ENCODE assay signal across 8 cellular contexts in the genomic region with DNA sequence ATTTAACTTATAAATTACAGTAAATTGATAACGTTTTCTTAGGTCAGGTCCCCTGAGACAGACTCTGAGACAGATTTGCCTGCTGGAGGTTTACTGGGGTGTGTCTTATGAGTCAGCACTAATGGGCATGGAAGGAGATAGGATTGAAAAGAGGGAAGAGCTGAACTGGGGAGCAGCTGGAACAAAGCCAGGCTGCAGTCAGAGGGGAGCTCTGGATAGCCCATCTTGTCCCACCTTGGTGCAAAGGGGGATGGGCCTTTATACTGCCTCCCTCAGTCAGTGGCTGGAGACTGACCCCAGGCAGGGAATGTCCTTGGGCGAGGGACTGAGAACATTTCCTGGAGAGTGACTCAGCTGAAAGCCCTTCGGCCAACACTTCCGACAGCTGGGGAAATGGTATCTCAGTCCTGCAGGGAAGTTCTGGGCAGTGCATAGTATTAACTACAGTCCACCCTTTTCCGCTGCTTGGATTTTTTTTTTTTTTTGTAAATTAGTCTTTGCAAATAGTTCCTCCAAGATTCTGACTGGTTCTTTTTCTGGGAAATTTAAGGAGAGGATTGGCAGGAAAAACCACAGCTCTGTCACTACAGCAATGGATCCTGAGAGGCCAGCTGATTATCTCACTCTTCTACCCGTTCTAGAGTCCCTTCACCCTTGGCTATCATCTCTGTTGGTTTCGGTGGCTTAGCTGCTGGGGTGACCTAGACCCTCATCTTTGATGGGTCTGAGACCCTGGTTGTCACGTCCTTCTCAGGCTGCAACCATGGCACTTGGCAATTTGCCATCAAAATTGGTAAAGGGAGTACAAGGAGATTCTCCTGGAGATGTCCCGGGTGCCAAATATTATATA. TPM values are rescaled to one million over a fixed set of nuclear protein-coding genes. Genes with fewer than 3 reads are reported as not detected.
DNase-seq lines count a peak whose midpoint lies in the region; ATAC-seq, FAIRE-seq and TF ChIP-seq lines count a peak whose summit lies in the region.

No MANE protein-coding gene starts in this region.

- H3K4me2 ChIP-seq in K562 (ENCODE audit: insufficient read depth, low read length) = peak overlapping the region; percentile 94

- intact Hi-C loops in K562 (cut with micrococcal nuclease) = loop anchor here (1.0 to 2.0 kb wide), 3 partner anchors 39 to 79 kb away; no protein-coding TSS in a partner anchor

- in situ Hi-C loops in K562 (cut with MboI) = no loop called here

- peak; percentile 98 for FAIRE-seq in K562 (lab: Jason Lieb, UNC)

- no TSS peak for BruUV-seq in K562 (replicated peaks; lab: Mats Ljungman, UMichigan)

- CTCF ChIA-PET in K562 (lab: Yijun Ruan, JAX; ENCODE audit: low intra/inter-chr PET ratio) = interaction anchor here (0.5 kb wide), 1 partner anchor 123 kb away, joined by 4 read pairs; no protein-coding TSS in a partner anchor

- 5% methylated on average over 9 of the region's 9 CpGs for WGBS in K562 (ENCODE audit: insufficient coverage, low coverage, missing lambda C conversion rate)
- 53% methylated on average over 9 of the region's 9 CpGs for WGBS in suprapubic skin

- TF ChIP-seq EP300 in K562 (IDR thresholded peaks at IDR 0.05; ENCODE audit: low read length) (peak; percentile 91), suprapubic skin (IDR thresholded peaks at IDR 0.05) (no peak)

- H3K4me3 ChIP-seq in K562 = peak overlapping the region; percentile 13; the same call in 1 of the 2 replicates
- H3K4me3 ChIP-seq in suprapubic skin = no peak overlapping the region

- peak overlapping the region; percentile 57 to 67; a peak in 3 of 4 replicates for H3K9ac ChIP-seq in K562 (ENCODE audit: insufficient read depth in 1 of 2, low read depth in 2 of 2, low read length in 2 of 2)

- no peaks in the 10 kb centered on the region for H4K20me1 ChIP-seq in K562 (replicated peaks; ENCODE audit: control insufficient read depth, insufficient read depth, low read length)

- H3K9me3 ChIP-seq in K562 (replicated peaks; ENCODE audit: control insufficient read depth, insufficient read depth, low read depth, low read length) (no peaks in the 10 kb centered on the region), suprapubic skin (no peaks in the 10 kb centered on the region)

- H3K27me3 ChIP-seq in K562 (ENCODE audit: control insufficient read depth in 2 of 2, insufficient read depth in 2 of 2, low read length in 2 of 2) (no peaks in the 10 kb centered on the region), suprapubic skin (no peaks in the 10 kb centered on the region)

- peak; percentile 97 for ATAC-seq in K562
- ATAC-seq in HG02763 (IDR thresholded peaks at IDR 0.05; ENCODE audit: unreplicated experiment) = no peak
- ATAC-seq in HG03442 (IDR thresholded peaks at IDR 0.05; ENCODE audit: unreplicated experiment) = no peak

- TF ChIP-seq POLR2A in K562 (conservative IDR thresholded peaks at IDR 0.05) (peak; percentile 46), suprapubic skin (IDR thresholded peaks at IDR 0.05) (no peak)

- H3K79me2 ChIP-seq in K562 (ENCODE audit: control insufficient read depth, insufficient read depth, low read length) = no peaks in the 10 kb centered on the region

- DNase-seq in HPDE6-E6E7 (ENCODE audit: extremely low spot score) = peak; percentile 82
- peak; percentile 85 to 96 (median 90) for DNase-seq in K562 (ENCODE audit: extremely low read depth in 1 of 4, low spot score in 3 of 4)
- peak; percentile 43 for DNase-seq in iPS-NIHi11 (ENCODE audit: low spot score)
- peak in 1 of 2 donors; percentile 67 for DNase-seq in suprapubic skin (ENCODE audit: low spot score in 2 of 2)
- DNase-seq in activated effector memory CD4-positive, alpha-beta T cell treated with Interleukin-2 at 50 U/mL for 16 hours = no peak
- DNase-seq in NCI-H446 (lab: John Stamatoyannopoulos, UW) = no peak

- H3K36me3 ChIP-seq in K562 (ENCODE audit: control insufficient read depth, insufficient read depth, low read length) = no peaks in the 10 kb centered on the region
- H3K36me3 ChIP-seq in suprapubic skin = no peaks in the 10 kb centered on the region

- H3K27ac ChIP-seq in K562 (ENCODE audit: extremely low read depth, low read depth, low read length) = peak overlapping the region; percentile 93
- H3K27ac ChIP-seq in suprapubic skin = peak overlapping the region; percentile 18

- peak; percentile 15 to 44 for TF ChIP-seq RAD21 in K562 (CRISPR knock-in tag; conservative IDR thresholded peaks at IDR 0.05 in 1 of 2, IDR thresholded peaks at IDR 0.05 in 1 of 2)

- POLR2A ChIA-PET in K562 (lab: Yijun Ruan, JAX) = interaction anchor here (0.6 to 2.3 kb wide), 12 partner anchors 10 to 487 kb away, joined by 3 to 12 read pairs (median 4); partner anchors contain the start of gene PSEN2

- peak overlapping the region; percentile 97 for H2AFZ ChIP-seq in K562 (ENCODE audit: low read depth, low read length)

- TF ChIP-seq CTCF in K562 (IDR thresholded peaks at IDR 0.05 in 2 of 3, conservative IDR thresholded peaks at IDR 0.05 in 1 of 3; ENCODE audit: insufficient read depth in 2 of 3, low read depth in 1 of 3, low read length in 3 of 3) (no peak; a peak in 1 of 6 replicates), suprapubic skin (IDR thresholded peaks at IDR 0.05) (no peak)

- peaks cover 20 to 29% of the 10 kb centered on the region in 2 experiments for H3K4me1 ChIP-seq in K562 (replicated peaks in 1 of 2; ENCODE audit: control insufficient read depth in 2 of 2, insufficient read depth in 2 of 2, low read length in 2 of 2)
- peaks cover 8% of the 10 kb centered on the region for H3K4me1 ChIP-seq in suprapubic skin

- H3K9me1 ChIP-seq in K562 (ENCODE audit: control insufficient read depth, insufficient read depth, low read length) = no peaks in the 10 kb centered on the region

TF ChIP-seq in K562, 482 proteins besides CTCF, POLR2A, EP300 and RAD21 (continues in another document):
- 0 out of 2 replicates have a peak, but pooled peaks have one; percentile 41 for TF ChIP-seq ELF4 (CRISPR knock-in tag; IDR thresholded peaks at IDR 0.05)
- TF ChIP-seq HNRNPUL1 (IDR thresholded peaks at IDR 0.05; ENCODE audit: low read length) = no peak
- TF ChIP-seq ZNF589 (CRISPR knock-in tag; IDR thresholded peaks at IDR 0.05; ENCODE audit: low read depth) = peak; percentile 58; the same call in 1 of the 2 replicates
- TF ChIP-seq ZNF584 (CRISPR knock-in tag; IDR thresholded peaks at IDR 0.05; ENCODE audit: low read depth) = no peak; the same call in 1 of the 2 replicates
- peak; percentile 34 for TF ChIP-seq NR2C1 (IDR thresholded peaks at IDR 0.05)
- peak; percentile 54; the same call in 1 of the 2 replicates for TF ChIP-seq NR2C1 (tag; IDR thresholded peaks at IDR 0.05)
- TF ChIP-seq SMARCC2 (IDR thresholded peaks at IDR 0.05; ENCODE audit: low read depth) = peak; percentile 95
- TF ChIP-seq TEAD1 (CRISPR knock-in tag; IDR thresholded peaks at IDR 0.05) = peak in 1 of 2 experiments; percentile 56; a peak in 2 of 4 replicates
- TF ChIP-seq RFX5 (IDR thresholded peaks at IDR 0.05; ENCODE audit: low read depth, low read length) = no peak
- TF ChIP-seq TBP (optimal IDR thresholded peaks at IDR 0.05; ENCODE audit: low read depth, low read length) = peak; percentile 39
- peak; percentile 100 for TF ChIP-seq C11orf30 (IDR thresholded peaks at IDR 0.05; ENCODE audit: low read depth)
- peak; percentile 97 for TF ChIP-seq NFE2 (IDR thresholded peaks at IDR 0.05; ENCODE audit: low read depth)
- TF ChIP-seq U2AF1 (optimal IDR thresholded peaks at IDR 0.05; ENCODE audit: low read depth, low read length) = no peak
- 0 out of 2 replicates have a peak, but pooled peaks have one; percentile 33 for TF ChIP-seq XRCC3 (IDR thresholded peaks at IDR 0.05)
- TF ChIP-seq KDM5B (IDR thresholded peaks at IDR 0.05; ENCODE audit: insufficient replicate concordance, low read depth, low read length) = no peak
- TF ChIP-seq ETV5 (CRISPR knock-in tag; IDR thresholded peaks at IDR 0.05; ENCODE audit: low read depth) = peak; percentile 93
- TF ChIP-seq KLF1 (tag; IDR thresholded peaks at IDR 0.05) = peak; percentile 51; the same call in 1 of the 2 replicates
- TF ChIP-seq GATAD2A (IDR thresholded peaks at IDR 0.05) = peak; percentile 98
- peak; percentile 42; the same call in 1 of the 2 replicates for TF ChIP-seq CREM (IDR thresholded peaks at IDR 0.05; ENCODE audit: low read depth)
- peak; percentile 53; the same call in 1 of the 2 replicates for TF ChIP-seq XRCC5 (IDR thresholded peaks at IDR 0.05; ENCODE audit: low read depth, low read length)
- TF ChIP-seq MAFF (IDR thresholded peaks at IDR 0.05; ENCODE audit: low read length) = peak; percentile 93

RNA-seq across cellular contexts. Expression of gene CDC42BPA, which starts 39.2 kb away (rescaled TPM):
- 57.9 and 301 TPM in 2 replicates for total RNA-seq in K562 (2011; cell fraction: chromatin; rRNA removed; ENCODE audit: low replicate concordance)
- 30.5 and 47.2 TPM in 2 replicates for total RNA-seq in K562 (2011; cell fraction: nucleolus; rRNA removed)
- total RNA-seq in K562 (2011; cell fraction: nucleoplasm; rRNA removed) = 88.9 and 189 TPM in 2 replicates
- total RNA-seq in K562 (2014; rRNA removed) (41.1 and 57.4 TPM in 2 replicates), K562 (2014; rRNA removed; fragmentation: Illumina TruSeq; extraction: Trizol) (69.8 and 76.9 TPM in 2 replicates), K562 (2015; rRNA removed; fragmentation: Illumina TruSeq; extraction: Trizol) (73.9 and 77.5 TPM in 2 replicates), K562 (2021) (49.8 and 54.9 TPM in 2 replicates), suprapubic skin (10 to 100 TPM; 12.2 to 54.6 (median 14.9) TPM)
- polyA plus RNA-seq in K562 (2011; rRNA removed) (27.7 and 44.1 TPM in 2 replicates), K562 (2014; fragmentation: Illumina TruSeq; extraction: Trizol) (31.6 and 34.5 TPM in 2 replicates), K562 (2014; fragmentation: Nextera tagmentation; extraction: Ambion mirVana) (10 to 100 TPM in 1 of 2 experiments, 1 to 10 TPM in 1; 8.0 to 52.1 TPM), K562 (2014; rRNA removed) (27.0 and 27.4 TPM in 2 replicates)
- polyA plus RNA-seq in K562 (2011; cell fraction: cytosol; rRNA removed) = 16.9 and 17.7 TPM in 2 replicates
- 29.4 and 39.0 TPM in 2 replicates for polyA plus RNA-seq in K562 (2011; cell fraction: nucleus; rRNA removed)
- 25.7 and 29.0 TPM in 2 replicates for polyA plus RNA-seq in K562 (2012)
- 164 and 196 TPM in 2 replicates for polyA minus RNA-seq in K562 (2011; rRNA and poly(A)+ RNA removed)
- polyA minus RNA-seq in K562 (2011; cell fraction: cytosol; rRNA and poly(A)+ RNA removed) = 34.5 and 62.7 TPM in 2 replicates
- polyA minus RNA-seq in K562 (2011; cell fraction: nucleus; rRNA and poly(A)+ RNA removed) = 138 and 164 TPM in 2 replicates

Comparison
In these comparisons a context has a peak if more than half of its experiments do, and no peak if none do; other contexts are left out.
1. DNase-seq: peak in HPDE6-E6E7 (single experiment), K562 (4 of 4) and iPS-NIHi11 (single experiment); none in activated effector memory CD4-positive, alpha-beta T cell treated with Interleukin-2 at 50 U/mL for 16 hours (single experiment) and NCI-H446 (0 of 2).